Comparison of ENCODE assay signal across 27 cellular contexts in the genomic region with DNA sequence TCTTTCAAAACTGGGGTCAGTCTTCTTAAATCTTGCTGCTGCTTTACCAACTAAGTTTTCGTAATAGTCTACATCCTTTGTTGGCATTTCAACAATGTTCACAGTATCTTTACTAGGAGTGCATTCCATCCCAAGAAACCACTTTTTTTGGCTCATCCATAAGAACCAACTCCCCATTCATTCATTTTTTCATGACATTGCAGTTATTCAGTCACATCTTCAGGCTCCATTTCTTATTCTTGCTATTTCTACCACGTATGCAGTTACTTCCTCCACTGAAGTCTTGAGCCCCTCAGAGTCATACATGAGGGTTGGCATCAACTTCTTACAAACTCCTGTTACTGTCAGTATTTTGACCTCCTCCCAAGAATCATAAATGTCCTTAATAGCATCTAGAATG.
"Had no signal": no experiment of that assay in that cellular context is flagged by ENCODE, and none has a peak within 500 bp of the region (broad histone marks: within the 10 kb centered on the region; RNA-seq: fewer than 3 reads in every experiment).

No MANE protein-coding gene starts in this region.

- H3K36me3 ChIP-seq: stomach, suprapubic skin, thoracic aorta, thyroid gland, tibial artery, tibial nerve, transverse colon, upper lobe of left lung, upper lobe of right lung, uterus, vagina had no signal

- DNase-seq: stimulated activated CD4-positive, alpha-beta T cell treated with anti-CD3 and anti-CD28 coated beads, Interleukin-2, amount 100 ng/mL, for 48 hours; stimulated activated CD4-positive, alpha-beta T cell treated with anti-CD3 and anti-CD28 coated beads, Interleukin-4, amount 100 ng/mL, for 1 hour; stimulated activated CD4-positive, alpha-beta T cell treated with anti-CD3 and anti-CD28 coated beads, Interleukin-4, amount 100 ng/mL, for 24 hours; stimulated activated CD4-positive, alpha-beta T cell treated with anti-CD3 and anti-CD28 coated beads, Interleukin-4, amount 100 ng/mL, for 4 hours; stimulated activated CD8-positive, alpha-beta memory T cell treated with anti-CD3 and anti-CD28 coated beads, Interleukin-4, amount 100 ng/mL, for 48 hours; stimulated activated naive B cell treated with anti-CD40 and anti-IgM and Interleukin-4, amounts not matched to agents 10 μg/mL and 1 μg/mL and 100 μg/mL, for 72 hours; stimulated activated naive CD4-positive, alpha-beta T cell; stimulated activated naive CD4-positive, alpha-beta T cell treated with Interleukin-2 at 50 U/mL for 16 hours; stimulated activated naive CD8-positive, alpha-beta T cell treated with anti-CD3 and anti-CD28 coated beads, Interleukin-15, amount 100 ng/mL, for 72 hours; stimulated activated naive CD8-positive, alpha-beta T cell treated with anti-CD3 and anti-CD28 coated beads, Interleukin-15, Interleukin-2, amounts not matched to agents 100 U/mL and 50 U/mL, for 24 hours; stomach; substantia nigra; testis; thyroid gland; tibial artery; transverse colon; trophoblast cell; upper lobe of right lung; uterus had no signal

- H3K27ac ChIP-seq: stomach, suprapubic skin, testis, thoracic aorta, thyroid gland, tibial artery, tibial nerve, transverse colon, upper lobe of left lung, upper lobe of right lung, uterus, vagina had no signal

- FAIRE-seq: urothelium cell line had no signal

- H3K4me3 ChIP-seq: stomach, suprapubic skin, testis, thoracic aorta, thyroid gland, tibial artery, tibial nerve, transverse colon, upper lobe of left lung, upper lobe of right lung, uterus, vagina had no signal

- ATAC-seq: stimulated activated effector memory CD8-positive, alpha-beta T cell treated with anti-CD3 and anti-CD28 coated beads, Interleukin-12 subunit alpha, Interleukin-12 subunit beta, amount 100 ng/mL, for 72 hours; stimulated activated memory B cell treated with anti-CD40 and anti-IgM and Interleukin-4, amounts not matched to agents 10 μg/mL and 1 μg/mL and 100 μg/mL, for 72 hours; stimulated activated naive B cell treated with anti-CD40 and anti-IgM and Interleukin-4, amounts not matched to agents 10 μg/mL and 1 μg/mL and 100 μg/mL, for 72 hours; stimulated activated naive CD8-positive, alpha-beta T cell treated with anti-CD3 and anti-CD28 coated beads, Interleukin-15, amount 100 ng/mL, for 72 hours; stimulated activated naive CD8-positive, alpha-beta T cell treated with anti-CD3 and anti-CD28 coated beads, Interleukin-15, Interleukin-2, amounts not matched to agents 100 U/mL and 50 U/mL, for 24 hours; upper lobe of right lung had no signal

- H3K9me3 ChIP-seq: suprapubic skin, testis, thyroid gland, tibial artery, transverse colon, upper lobe of right lung, uterus had no signal

- H3K27me3 ChIP-seq: stomach, suprapubic skin, testis, thyroid gland, tibial artery, tibial nerve, transverse colon, upper lobe of left lung, upper lobe of right lung, uterus, vagina had no signal

- H3K4me1 ChIP-seq: suprapubic skin, testis, thyroid gland, tibial artery, tibial nerve, transverse colon, upper lobe of left lung, upper lobe of right lung, uterus had no signal
